ENCODE assay signal across 8 cellular contexts in genomic region chr12:81078469-81079196, GRCh38. TPM values are rescaled to one million over a fixed set of nuclear protein-coding genes. Genes with fewer than 3 reads are reported as not detected.
A peak's percentile ranks its signal among the peaks of the same experiment; 100 is the strongest.
DNase-seq lines count a peak whose midpoint lies in the region; ATAC-seq, FAIRE-seq and TF ChIP-seq lines count a peak whose summit lies in the region.

No MANE protein-coding gene starts in this region.

- dilution Hi-C loops in keratinocyte (cut with MboI; ENCODE audit: extremely low pct_ligation_motif_present, low sequenced_read_pairs), result no loop called here

- H3K36me3 Mint-ChIP-seq in chondrocyte (ENCODE audit: low read depth), result no peaks in the 10 kb centered on the region
- H3K36me3 Mint-ChIP-seq in activated T-helper 17 cell treated with anti-CD3 and anti-CD28 coated beads, Interleukin-2, amount 50 U/mL, for 72 hours (ENCODE audit: low read depth), result no peaks in the 10 kb centered on the region

- no peaks in the 10 kb centered on the region for H3K36me3 ChIP-seq in keratinocyte (ENCODE audit: control insufficient read depth in 2 of 2, extremely low read depth in 1 of 2, insufficient read depth in 2 of 2, low read length in 2 of 2)

- no peaks in the 10 kb centered on the region for H3K9me3 ChIP-seq in keratinocyte (ENCODE audit: control insufficient read depth, low read depth, low read length)

- H4K20me1 ChIP-seq in keratinocyte (ENCODE audit: control insufficient read depth, extremely low read depth, insufficient read depth, low read length), result no peaks in the 10 kb centered on the region

- peaks cover 16% of the 10 kb centered on the region for H3K4me1 Mint-ChIP-seq in chondrocyte (ENCODE audit: low read depth)
- no peaks in the 10 kb centered on the region for H3K4me1 Mint-ChIP-seq in activated T-helper 17 cell treated with anti-CD3 and anti-CD28 coated beads, Interleukin-2, amount 50 U/mL, for 72 hours

- DNase-seq in HFF-Myc (ENCODE audit: extremely low read depth, low read depth) (peak; percentile 6), chondrocyte (ENCODE audit: low spot score) (no peak), keratinocyte (ENCODE audit: low read depth, low spot score) (no peak), T-helper 2 cell (no peak)

- no peak for TF ChIP-seq CTCF in HFF-Myc (IDR thresholded peaks at IDR 0.05; ENCODE audit: low read depth, low read length, missing control alignments)
- no peak for TF ChIP-seq CTCF in chondrocyte (IDR thresholded peaks at IDR 0.05)
- no peak for TF ChIP-seq CTCF in keratinocyte (optimal IDR thresholded peaks at IDR 0.05 in 1 of 3, IDR thresholded peaks at IDR 0.05 in 1 of 3, conservative IDR thresholded peaks at IDR 0.05 in 1 of 3; ENCODE audit: extremely low read depth in 1 of 3, insufficient read depth in 2 of 3, low read length in 3 of 3)

- no peak overlapping the region for H3K9ac ChIP-seq in keratinocyte (ENCODE audit: control insufficient read depth, extremely low read depth, insufficient read depth, low read length)

- peak overlapping the region; percentile 43 for H2AFZ ChIP-seq in keratinocyte (ENCODE audit: control insufficient read depth, low read length)

- no peaks in the 10 kb centered on the region for H3K9me1 ChIP-seq in keratinocyte (ENCODE audit: control insufficient read depth, extremely low read depth, insufficient read depth, low read length)

- H3K27ac ChIP-seq in keratinocyte (ENCODE audit: control insufficient read depth, insufficient read depth, low read length) (no peak overlapping the region), skin epidermis (peak overlapping the region in 12 of 21 experiments; percentile 7 to 83 (median 68))

- no peak for ATAC-seq in activated T-helper 17 cell treated with anti-CD3 and anti-CD28 coated beads, Interleukin-2, amount 50 U/mL, for 72 hours (replicated peaks)
- ATAC-seq in HG02798 (IDR thresholded peaks at IDR 0.05; ENCODE audit: poor library complexity, unreplicated experiment) (no peak), GM18909 (IDR thresholded peaks at IDR 0.05; ENCODE audit: poor library complexity, unreplicated experiment) (no peak)

- H3K9me3 Mint-ChIP-seq in chondrocyte (ENCODE audit: low read depth), result no peaks in the 10 kb centered on the region
- peaks cover 16% of the 10 kb centered on the region for H3K9me3 Mint-ChIP-seq in activated T-helper 17 cell treated with anti-CD3 and anti-CD28 coated beads, Interleukin-2, amount 50 U/mL, for 72 hours

- no peaks in the 10 kb centered on the region for H3K27me3 Mint-ChIP-seq in chondrocyte (ENCODE audit: low read depth)
- peaks cover 18% of the 10 kb centered on the region for H3K27me3 Mint-ChIP-seq in activated T-helper 17 cell treated with anti-CD3 and anti-CD28 coated beads, Interleukin-2, amount 50 U/mL, for 72 hours

- H3K4me1 ChIP-seq in keratinocyte (ENCODE audit: control insufficient read depth, extremely low read depth, insufficient read depth, low read length), result peaks cover 10% of the 10 kb centered on the region

- H3K27ac Mint-ChIP-seq in chondrocyte (ENCODE audit: unreplicated experiment), result no peak overlapping the region
- no peak overlapping the region for H3K27ac Mint-ChIP-seq in activated T-helper 17 cell treated with anti-CD3 and anti-CD28 coated beads, Interleukin-2, amount 50 U/mL, for 72 hours

- H3K4me3 Mint-ChIP-seq in chondrocyte (ENCODE audit: unreplicated experiment), result peak overlapping the region; percentile 72
- no peak overlapping the region for H3K4me3 Mint-ChIP-seq in activated T-helper 17 cell treated with anti-CD3 and anti-CD28 coated beads, Interleukin-2, amount 50 U/mL, for 72 hours

- peak overlapping the region; percentile 47 for H3K4me2 ChIP-seq in keratinocyte (ENCODE audit: control insufficient read depth, extremely low read depth, insufficient read depth, low read depth, low read length)

- no peaks in the 10 kb centered on the region for H3K79me2 ChIP-seq in keratinocyte (ENCODE audit: control insufficient read depth, insufficient read depth, low read length)

- FAIRE-seq in keratinocyte (lab: Jason Lieb, UNC), result no peak

- peaks cover 12% of the 10 kb centered on the region for H3K27me3 ChIP-seq in keratinocyte (ENCODE audit: control insufficient read depth, extremely low read depth, insufficient read depth, low read length)

- peak overlapping the region; percentile 43 for H3K4me3 ChIP-seq in HFF-Myc (replicated peaks; ENCODE audit: low read depth, low read length)
- no peak overlapping the region for H3K4me3 ChIP-seq in keratinocyte (ENCODE audit: control insufficient read depth in 2 of 3, extremely low read depth in 1 of 3, insufficient read depth in 2 of 3, low read depth in 1 of 3, low read length in 3 of 3)
- peak overlapping the region; percentile 30 to 57 (median 43) for H3K4me3 ChIP-seq in skin epidermis

RNA-seq across cellular contexts. Expression of gene ACSS3, which starts 0.8 kb away (rescaled TPM):
- total RNA-seq in chondrocyte, result 1.9 to 5.6 TPM (median 2.2 TPM) in 3 replicates
- 0.08 to 0.30 TPM (median 0.17 TPM) in 3 replicates for polyA plus RNA-seq in keratinocyte
- 0.11 TPM for polyA plus RNA-seq in keratinocyte (2011; ENCODE audit: low read depth)
- 0.19 and 0.39 TPM in 2 replicates for polyA plus RNA-seq in keratinocyte (2011; cell fraction: cytosol; rRNA removed)
- polyA plus RNA-seq in keratinocyte (2011; cell fraction: nucleus; rRNA removed), result 0.27 and 0.60 TPM in 2 replicates
- 0.22 TPM in 1 of 2 replicates, not detected in the other for polyA plus RNA-seq in keratinocyte (2012; ENCODE audit: low replicate concordance)
- polyA minus RNA-seq in keratinocyte, result 0.16 to 1.8 TPM (median 0.20 TPM) in 3 replicates
- not detected for polyA minus RNA-seq in keratinocyte (2011; cell fraction: cytosol; rRNA and poly(A)+ RNA removed)
- 0.63 and 1.2 TPM in 2 replicates for polyA minus RNA-seq in keratinocyte (2011; cell fraction: nucleus; rRNA and poly(A)+ RNA removed)
- total RNA-seq in activated T-helper 17 cell treated with anti-CD3 and anti-CD28 coated beads, Interleukin-2, amount 50 U/mL, for 72 hours, result not detected

Comparison
In these comparisons a context has a peak if more than half of its experiments do, and no peak if none do; other contexts are left out.
1. H3K4me3 ChIP-seq: peak in HFF-Myc (single experiment) and skin epidermis (7 of 7); none in keratinocyte (0 of 3).